In genomic region chr7:100471021-100471420, GRCh38 we compare ENCODE assay signal across 29 cellular contexts. TPM values are rescaled to one million over a fixed set of nuclear protein-coding genes. Genes with fewer than 3 reads are reported as not detected.
DNase-seq lines count a peak whose midpoint lies in the region; ATAC-seq and TF ChIP-seq lines count a peak whose summit lies in the region.
"Had no signal": no experiment of that assay in that cellular context is flagged by ENCODE, and none has a peak within 500 bp of the region (broad histone marks: within the 10 kb centered on the region; RNA-seq: fewer than 3 reads in every experiment).

No MANE protein-coding gene starts in this region.

- H3K27ac Mint-ChIP-seq in activated CD4-positive, alpha-beta T cell treated with anti-CD3 and anti-CD28 coated beads, Interleukin-2, amount 10 ng/mL, durations not matched to agents 24 days and 14 days, result peak overlapping the region; percentile 40
- peak overlapping the region; percentile 86 for H3K27ac Mint-ChIP-seq in CD4-positive, alpha-beta T cell
- peak overlapping the region; percentile 34 for H3K27ac Mint-ChIP-seq in activated CD8-positive, alpha-beta T cell treated with anti-CD3 and anti-CD28 coated beads, Interleukin-2, amount 10 ng/mL, durations not matched to agents 7 days and 5 days
- H3K27ac Mint-ChIP-seq in neural crest cell (ENCODE audit: unreplicated experiment), result no peak overlapping the region

- H3K4me3 ChIP-seq in A673 (ENCODE audit: low read depth, low read length, poor library complexity, severe bottlenecking), result no peak overlapping the region
- H3K4me3 ChIP-seq: coronary artery, esophagus squamous epithelium, gastrocnemius medialis, GM12878, suprapubic skin had no signal

- H3K4me1 Mint-ChIP-seq in activated CD4-positive, alpha-beta T cell treated with anti-CD3 and anti-CD28 coated beads, Interleukin-2, amount 10 ng/mL, durations not matched to agents 24 days and 14 days, result peaks cover 33% of the 10 kb centered on the region
- H3K4me1 Mint-ChIP-seq in CD4-positive, alpha-beta T cell (ENCODE audit: low read depth), result peaks cover 43% of the 10 kb centered on the region
- H3K4me1 Mint-ChIP-seq in activated CD8-positive, alpha-beta T cell treated with anti-CD3 and anti-CD28 coated beads, Interleukin-2, amount 10 ng/mL, durations not matched to agents 7 days and 5 days (ENCODE audit: low read depth), result peaks cover 32% of the 10 kb centered on the region
- peaks cover 13% of the 10 kb centered on the region for H3K4me1 Mint-ChIP-seq in neural crest cell

- H3K4me1 ChIP-seq in A673 (ENCODE audit: insufficient read depth, low read length, poor library complexity, severe bottlenecking), result peaks cover 30% of the 10 kb centered on the region

- CTCF ChIA-PET in CD4-positive, alpha-beta T cell (lab: Charles Lee), result interaction anchor here (0.9 to 2.9 kb wide), 3 partner anchors 12 to 89 kb away, joined by 4 to 22 read pairs (median 16); partner anchors contain the start of gene NYAP1
- CTCF ChIA-PET in activated CD8-positive, alpha-beta T cell treated with anti-CD3 and anti-CD28 coated beads, Interleukin-2, amount 10 ng/mL, durations not matched to agents 7 days and 5 days (lab: Charles Lee), result interaction anchor here (0.8 to 4.9 kb wide), 4 partner anchors 9 to 255 kb away, joined by 3 to 47 read pairs (median 16); partner anchors contain the start of gene TSC22D4
- CTCF ChIA-PET in A673 (lab: Charles Lee), result interaction anchor here (0.6 to 2.3 kb wide), 2 partner anchors 89 to 200 kb away, joined by 4 to 17 read pairs; no protein-coding TSS in a partner anchor

- BruUV-seq in A673 (replicated peaks; lab: Mats Ljungman, UMichigan), result no TSS peak

- no peaks in the 10 kb centered on the region for H3K27me3 Mint-ChIP-seq in activated CD4-positive, alpha-beta T cell treated with anti-CD3 and anti-CD28 coated beads, Interleukin-2, amount 10 ng/mL, durations not matched to agents 24 days and 14 days
- no peaks in the 10 kb centered on the region for H3K27me3 Mint-ChIP-seq in CD4-positive, alpha-beta T cell
- no peaks in the 10 kb centered on the region for H3K27me3 Mint-ChIP-seq in activated CD8-positive, alpha-beta T cell treated with anti-CD3 and anti-CD28 coated beads, Interleukin-2, amount 10 ng/mL, durations not matched to agents 7 days and 5 days (ENCODE audit: low read depth)
- H3K27me3 Mint-ChIP-seq in neural crest cell (ENCODE audit: low read depth), result no peaks in the 10 kb centered on the region

- H3K9me3 Mint-ChIP-seq in activated CD4-positive, alpha-beta T cell treated with anti-CD3 and anti-CD28 coated beads, Interleukin-2, amount 10 ng/mL, durations not matched to agents 24 days and 14 days, result no peaks in the 10 kb centered on the region
- no peaks in the 10 kb centered on the region for H3K9me3 Mint-ChIP-seq in CD4-positive, alpha-beta T cell
- no peaks in the 10 kb centered on the region for H3K9me3 Mint-ChIP-seq in activated CD8-positive, alpha-beta T cell treated with anti-CD3 and anti-CD28 coated beads, Interleukin-2, amount 10 ng/mL, durations not matched to agents 7 days and 5 days (ENCODE audit: insufficient read depth)
- no peaks in the 10 kb centered on the region for H3K9me3 Mint-ChIP-seq in neural crest cell
- H3K9me3 Mint-ChIP-seq: activated naive CD4-positive, alpha-beta T cell treated with anti-CD3 and anti-CD28 coated beads for 36 hours had no signal

- no peak overlapping the region for H3K4me3 Mint-ChIP-seq in activated CD4-positive, alpha-beta T cell treated with anti-CD3 and anti-CD28 coated beads, Interleukin-2, amount 10 ng/mL, durations not matched to agents 24 days and 14 days
- no peak overlapping the region for H3K4me3 Mint-ChIP-seq in CD4-positive, alpha-beta T cell
- no peak overlapping the region for H3K4me3 Mint-ChIP-seq in activated CD8-positive, alpha-beta T cell treated with anti-CD3 and anti-CD28 coated beads, Interleukin-2, amount 10 ng/mL, durations not matched to agents 7 days and 5 days
- peak overlapping the region; percentile 33 for H3K4me3 Mint-ChIP-seq in neural crest cell
- H3K4me3 Mint-ChIP-seq: activated naive CD4-positive, alpha-beta T cell treated with anti-CD3 and anti-CD28 coated beads for 36 hours had no signal

- DNase-seq in activated CD4-positive, alpha-beta T cell treated with anti-CD3 and anti-CD28 coated beads, Interleukin-2, amount 10 ng/mL, durations not matched to agents 24 days and 14 days, result no peak
- no peak for DNase-seq in activated CD4-positive, alpha-beta T cell treated with anti-CD3 and anti-CD28 coated beads for 48 hours
- DNase-seq in CD4-positive, alpha-beta T cell, result no peak
- no peak for DNase-seq in activated CD8-positive, alpha-beta T cell treated with anti-CD3 and anti-CD28 coated beads, Interleukin-2, amount 10 ng/mL, durations not matched to agents 7 days and 5 days
- DNase-seq in neural crest cell (ENCODE audit: low read depth, low spot score) (no peak), A673 (ENCODE audit: low spot score) (no peak), AG08396 (ENCODE audit: low spot score) (no peak)
- no peak for DNase-seq in activated effector memory CD4-positive, alpha-beta T cell treated with Interleukin-2 at 50 U/mL for 16 hours
- DNase-seq: activated CD4-positive, alpha-beta T cell treated with anti-CD3 and anti-CD28 coated beads, Interleukin-2, amount 50 U/mL, for 48 hours; activated naive CD4-positive, alpha-beta T cell treated with anti-CD3 and anti-CD28 coated beads for 36 hours; activated T-cell treated with anti-CD3 and anti-CD28 coated beads, Interleukin-2, amount 50 U/mL, for 1 hour; amniotic stem cell; BE2C; Calu3; esophagus squamous epithelium; gastrocnemius medialis; mammary epithelial cell; NCI-H187 treated with DMSO at 0.1 percent for 48 hours; NCI-H2227 treated with DMSO at 0.1 percent for 48 hours; NCI-H69; retina; T-helper 9 cell had no signal

- H3K36me3 Mint-ChIP-seq in activated CD4-positive, alpha-beta T cell treated with anti-CD3 and anti-CD28 coated beads, Interleukin-2, amount 10 ng/mL, durations not matched to agents 24 days and 14 days (ENCODE audit: low read depth), result peaks cover 54% of the 10 kb centered on the region
- peaks cover 72% of the 10 kb centered on the region for H3K36me3 Mint-ChIP-seq in CD4-positive, alpha-beta T cell (ENCODE audit: low read depth)
- peaks cover 54% of the 10 kb centered on the region for H3K36me3 Mint-ChIP-seq in activated CD8-positive, alpha-beta T cell treated with anti-CD3 and anti-CD28 coated beads, Interleukin-2, amount 10 ng/mL, durations not matched to agents 7 days and 5 days (ENCODE audit: low read depth)
- no peaks in the 10 kb centered on the region for H3K36me3 Mint-ChIP-seq in neural crest cell (ENCODE audit: low read depth)

- POLR2A ChIA-PET in CD4-positive, alpha-beta T cell (lab: Charles Lee), result interaction anchor here (1.0 to 2.0 kb wide), 2 partner anchors 35 to 41 kb away, joined by 3 to 6 read pairs; partner anchors contain the start of genes MEPCE, PPP1R35 and ZCWPW1
- POLR2A ChIA-PET in activated CD8-positive, alpha-beta T cell treated with anti-CD3 and anti-CD28 coated beads, Interleukin-2, amount 10 ng/mL, durations not matched to agents 7 days and 5 days (lab: Charles Lee), result no interaction called here
- POLR2A ChIA-PET in A673 (lab: Charles Lee; ENCODE audit: low non-redundant PET), result no interaction called here

- no peaks in the 10 kb centered on the region for H3K9me3 ChIP-seq in CD4-positive, alpha-beta T cell (ENCODE audit: control insufficient read depth, low read length)
- no peaks in the 10 kb centered on the region for H3K9me3 ChIP-seq in A673 (ENCODE audit: low read depth, low read length, poor library complexity, severe bottlenecking)
- H3K9me3 ChIP-seq: BE2C, esophagus squamous epithelium, gastrocnemius medialis, suprapubic skin had no signal

- no peaks in the 10 kb centered on the region for H3K27me3 ChIP-seq in CD4-positive, alpha-beta T cell (ENCODE audit: control insufficient read depth, insufficient read depth, low read length)
- no peaks in the 10 kb centered on the region for H3K27me3 ChIP-seq in A673 (replicated peaks; ENCODE audit: insufficient read depth, low read depth, low read length, poor library complexity)
- H3K27me3 ChIP-seq: BE2C, esophagus squamous epithelium, gastrocnemius medialis, suprapubic skin had no signal

- peaks cover 14% of the 10 kb centered on the region for H3K36me3 ChIP-seq in A673 (ENCODE audit: insufficient read depth, low read length, poor library complexity, severe bottlenecking)

- no peak for ATAC-seq in CD4-positive, alpha-beta T cell (ENCODE audit: poor library complexity)
- no peak for ATAC-seq in activated CD8-positive, alpha-beta T cell treated with anti-CD3 and anti-CD28 coated beads, Interleukin-2, amount 10 ng/mL, durations not matched to agents 7 days and 5 days
- ATAC-seq: gastrocnemius medialis, GM12878, HepG2 had no signal

- TF ChIP-seq CTCF in CD4-positive, alpha-beta T cell (IDR thresholded peaks at IDR 0.05), result no peak
- no peak for TF ChIP-seq CTCF in neural crest cell (conservative IDR thresholded peaks at IDR 0.05)
- TF ChIP-seq CTCF in A673 (conservative IDR thresholded peaks at IDR 0.05; ENCODE audit: low read depth, low read length), result no peak

- intact Hi-C loops in activated CD4-positive, alpha-beta T cell treated with anti-CD3 and anti-CD28 coated beads, Interleukin-2, amount 10 ng/mL, durations not matched to agents 24 days and 14 days (cut with micrococcal nuclease), result no loop called here
- intact Hi-C loops in CD4-positive, alpha-beta T cell (cut with DNase I, micrococcal nuclease), result loop anchor here in 1 of 2 experiments (10.0 kb wide), 1 partner anchor 384 kb away; the partner anchor contains the start of gene SLC12A9
- intact Hi-C loops in A673 (cut with micrococcal nuclease; ENCODE audit: unreplicated experiment), result no loop called here

- no peak overlapping the region for H3K27ac ChIP-seq in CD4-positive, alpha-beta T cell (ENCODE audit: low read depth, low read length)
- H3K27ac ChIP-seq in A673 (ENCODE audit: low read depth, low read length, poor library complexity, severe bottlenecking), result no peak overlapping the region
- H3K27ac ChIP-seq: gastrocnemius medialis, suprapubic skin had no signal

RNA-seq across cellular contexts. Expression of gene SPACDR, which starts 7.0 kb away (rescaled TPM):
- 2.7 and 2.9 TPM in 2 replicates for total RNA-seq in activated CD4-positive, alpha-beta T cell treated with anti-CD3 and anti-CD28 coated beads, Interleukin-2, amount 10 ng/mL, durations not matched to agents 24 days and 14 days
- under 1 TPM; 0.64 to 0.93 TPM for total RNA-seq in CD4-positive, alpha-beta T cell
- 1 to 10 TPM; 2.7 to 3.6 TPM for total RNA-seq in activated CD8-positive, alpha-beta T cell treated with anti-CD3 and anti-CD28 coated beads, Interleukin-2, amount 10 ng/mL, durations not matched to agents 7 days and 5 days
- total RNA-seq in neural crest cell (1.0 and 1.4 TPM in 2 replicates), A673 (2021) (2.9 and 3.9 TPM in 2 replicates)
- total RNA-seq: Daoy, esophagus squamous epithelium, HepG2, kidney epithelial cell, LHCN-M2 had no signal

RNA-seq across cellular contexts. Expression of gene TSC22D4, which starts 8.0 kb away (rescaled TPM):
- total RNA-seq in activated CD4-positive, alpha-beta T cell treated with anti-CD3 and anti-CD28 coated beads, Interleukin-2, amount 10 ng/mL, durations not matched to agents 24 days and 14 days, result 113 and 121 TPM in 2 replicates
- 10 to 100 TPM; 34.6 to 36.5 TPM for total RNA-seq in CD4-positive, alpha-beta T cell
- total RNA-seq in activated CD8-positive, alpha-beta T cell treated with anti-CD3 and anti-CD28 coated beads, Interleukin-2, amount 10 ng/mL, durations not matched to agents 7 days and 5 days, result 100 to 1,000 TPM; 129 to 132 TPM
- total RNA-seq in neural crest cell, result 28.8 and 32.8 TPM in 2 replicates
- 69.0 and 71.0 TPM in 2 replicates for total RNA-seq in A673 (2021)

RNA-seq across cellular contexts. Expression of gene NYAP1, which starts 12.7 kb away (rescaled TPM):
- total RNA-seq in activated CD4-positive, alpha-beta T cell treated with anti-CD3 and anti-CD28 coated beads, Interleukin-2, amount 10 ng/mL, durations not matched to agents 24 days and 14 days, result 0.17 and 0.49 TPM in 2 replicates
- total RNA-seq in CD4-positive, alpha-beta T cell, result under 1 TPM; 0.66 to 0.75 TPM
- total RNA-seq in activated CD8-positive, alpha-beta T cell treated with anti-CD3 and anti-CD28 coated beads, Interleukin-2, amount 10 ng/mL, durations not matched to agents 7 days and 5 days, result under 1 TPM in 1 of 2 experiments, not detected in 1; 0.23 TPM
- total RNA-seq in neural crest cell (4.8 and 5.2 TPM in 2 replicates), A673 (2021) (1.3 and 3.2 TPM in 2 replicates)

RNA-seq across cellular contexts. Expression of gene PPP1R35, which starts 34.7 kb away (rescaled TPM):
- total RNA-seq in activated CD4-positive, alpha-beta T cell treated with anti-CD3 and anti-CD28 coated beads, Interleukin-2, amount 10 ng/mL, durations not matched to agents 24 days and 14 days, result 52.8 and 59.9 TPM in 2 replicates
- total RNA-seq in CD4-positive, alpha-beta T cell, result 10 to 100 TPM; 42.9 to 47.0 TPM
- 10 to 100 TPM; 84.0 to 90.1 TPM for total RNA-seq in activated CD8-positive, alpha-beta T cell treated with anti-CD3 and anti-CD28 coated beads, Interleukin-2, amount 10 ng/mL, durations not matched to agents 7 days and 5 days
- total RNA-seq in neural crest cell, result 39.5 and 42.1 TPM in 2 replicates
- 27.3 and 37.3 TPM in 2 replicates for total RNA-seq in A673 (2021)

RNA-seq across cellular contexts. Expression of gene MEPCE, which starts 41.4 kb away (rescaled TPM):
- 55.8 and 57.2 TPM in 2 replicates for total RNA-seq in activated CD4-positive, alpha-beta T cell treated with anti-CD3 and anti-CD28 coated beads, Interleukin-2, amount 10 ng/mL, durations not matched to agents 24 days and 14 days
- total RNA-seq in CD4-positive, alpha-beta T cell, result 10 to 100 TPM; 52.6 to 57.0 TPM
- total RNA-seq in activated CD8-positive, alpha-beta T cell treated with anti-CD3 and anti-CD28 coated beads, Interleukin-2, amount 10 ng/mL, durations not matched to agents 7 days and 5 days, result 10 to 100 TPM; 40.4 to 45.4 TPM
- total RNA-seq in neural crest cell (46.9 and 49.8 TPM in 2 replicates), A673 (2021) (65.3 and 85.9 TPM in 2 replicates)
